ENCODE assay signal across 16 cellular contexts in the genomic region with DNA sequence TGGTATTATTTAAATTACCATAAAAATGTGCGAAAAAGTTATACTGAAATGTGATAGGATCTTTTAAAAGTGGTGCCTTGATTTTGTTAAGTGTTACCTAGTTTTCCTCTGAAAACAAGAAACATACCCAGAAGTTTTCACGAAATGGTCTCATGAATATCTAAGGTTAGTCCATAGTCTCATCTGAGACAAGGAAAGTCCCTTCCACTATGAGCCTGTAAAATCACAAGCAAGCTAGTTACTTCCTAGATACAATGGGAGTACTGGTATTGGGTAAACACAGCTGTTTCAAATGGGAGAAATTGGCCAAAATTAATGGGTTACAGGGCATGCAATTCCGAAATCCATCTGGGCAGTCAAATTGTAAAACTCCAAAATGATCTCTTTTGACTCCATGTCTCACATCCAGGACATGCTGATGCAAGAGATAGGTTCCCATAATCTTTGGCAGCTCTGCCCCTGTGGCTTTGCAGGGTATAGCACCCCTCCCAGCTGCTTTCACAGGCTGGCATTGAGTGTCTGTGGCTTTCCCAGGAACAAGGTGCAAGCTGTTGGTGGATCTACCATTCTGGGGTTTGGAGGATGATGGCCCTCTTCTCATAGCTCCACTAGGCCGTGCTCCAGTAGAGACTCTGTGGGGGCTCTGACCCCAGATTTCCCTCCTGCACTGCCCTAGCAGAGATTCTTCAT.
A peak's percentile ranks its signal among the peaks of the same experiment; 100 is the strongest.
DNase-seq lines count a peak whose midpoint lies in the region; ATAC-seq and TF ChIP-seq lines count a peak whose summit lies in the region.
"Had no signal": no experiment of that assay in that cellular context is flagged by ENCODE, and none has a peak within 500 bp of the region (broad histone marks: within the 10 kb centered on the region; RNA-seq: fewer than 3 reads in every experiment).

No MANE protein-coding gene starts in this region.

- H3K4me3 ChIP-seq in epithelial cell of proximal tubule (ENCODE audit: low read depth, low read length) = no peak overlapping the region
- H3K4me3 ChIP-seq: skin epidermis had no signal

- DNase-seq in NCI-H2227 (lab: John Stamatoyannopoulos, UW; ENCODE audit: unreplicated experiment) (peak; percentile 15), NCI-H2227 treated with DMSO at 0.1 percent for 48 hours (lab: John Stamatoyannopoulos, UW) (no peak), NCI-H69 (lab: John Stamatoyannopoulos, UW) (peak; percentile 65), epithelial cell of proximal tubule (ENCODE audit: low read depth) (no peak), superior temporal gyrus (ENCODE audit: extremely low spot score) (peak; percentile 56)
- DNase-seq in activated T-cell treated with anti-CD3 and anti-CD28 coated beads, Interleukin-2, amount 50 U/mL, for 48 hours = no peak
- DNase-seq: activated naive CD4-positive, alpha-beta T cell treated with anti-CD3 and anti-CD28 coated beads, Interleukin-2, amount 10 ng/mL, durations not matched to agents 7 days and 5 days; effector memory CD4-positive, alpha-beta T cell; MM.1S; NCI-H446 treated with DMSO at 0.1 percent for 48 hours; stimulated activated naive CD8-positive, alpha-beta T cell treated with anti-CD3 and anti-CD28 coated beads, Interleukin-15, Interleukin-2, amounts not matched to agents 100 U/mL and 50 U/mL, for 24 hours; T-cell had no signal

- TF ChIP-seq CTCF in epithelial cell of proximal tubule (conservative IDR thresholded peaks at IDR 0.05; ENCODE audit: low read depth, low read length) = peak; percentile 21

- ATAC-seq in HG03442 (IDR thresholded peaks at IDR 0.05; ENCODE audit: unreplicated experiment) (no peak), GM18867 (IDR thresholded peaks at IDR 0.05; ENCODE audit: unreplicated experiment) (no peak)
- ATAC-seq: activated CD4-positive, CD25-positive, alpha-beta regulatory T cell treated with anti-CD3 and anti-CD28 coated beads, Interleukin-2, amount 50 U/mL, for 24 hours; stimulated activated naive CD8-positive, alpha-beta T cell treated with anti-CD3 and anti-CD28 coated beads, Interleukin-15, Interleukin-2, amounts not matched to agents 100 U/mL and 50 U/mL, for 24 hours; T-cell had no signal

Comparison
In these comparisons a context has a peak if more than half of its experiments do, and no peak if none do; other contexts are left out.
1. DNase-seq: peak in NCI-H2227 (single experiment), NCI-H69 (single experiment) and superior temporal gyrus (single experiment); none in NCI-H2227 treated with DMSO at 0.1 percent for 48 hours (single experiment), epithelial cell of proximal tubule (single experiment) and activated T-cell treated with anti-CD3 and anti-CD28 coated beads, Interleukin-2, amount 50 U/mL, for 48 hours (0 of 2).